Comparison of ENCODE assay signal across 2 cellular contexts in the genomic region with DNA sequence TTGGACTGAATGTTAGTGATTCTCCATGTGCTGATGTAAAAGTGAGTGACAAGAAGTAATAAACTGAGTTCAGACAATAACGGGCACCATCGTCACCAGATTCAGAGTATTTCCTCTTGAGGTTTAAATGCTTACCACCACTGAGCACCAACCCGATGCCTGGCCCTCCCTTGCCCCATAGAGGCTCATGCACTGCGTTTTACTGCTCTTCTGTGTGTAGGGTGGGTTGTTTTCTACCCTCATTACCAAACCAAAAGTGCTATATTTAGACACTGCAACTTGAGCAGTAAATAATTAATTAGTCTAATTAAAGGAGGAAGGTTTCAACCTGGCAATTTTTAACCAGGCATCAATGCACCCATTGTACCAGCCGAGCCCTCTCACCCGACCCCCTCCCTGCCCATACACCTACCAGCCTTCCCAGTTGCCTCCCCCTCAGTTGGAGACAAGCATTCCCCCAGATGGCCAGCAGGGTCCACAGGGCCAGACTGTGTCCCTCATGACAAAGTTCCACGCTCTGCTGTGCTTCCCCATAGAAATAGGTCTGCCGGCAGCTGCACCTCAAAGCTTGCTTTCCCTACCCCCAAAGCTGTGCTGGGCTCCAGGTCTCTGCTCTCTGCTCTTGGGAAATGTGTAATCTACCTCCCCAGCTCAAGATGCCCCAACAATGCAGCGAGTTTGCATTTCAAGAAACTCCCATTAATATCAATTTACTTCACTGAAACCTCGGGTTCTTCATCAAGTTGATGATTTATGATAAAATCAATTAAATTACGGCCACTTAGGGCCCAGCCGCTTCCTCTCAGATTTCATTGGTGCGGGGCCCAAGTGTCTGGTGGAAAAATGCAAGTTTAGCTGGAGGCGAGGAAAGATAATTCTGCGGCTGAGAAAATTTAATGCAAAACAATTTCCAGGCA.
TF ChIP-seq lines count a peak whose summit lies in the region.

No MANE protein-coding gene starts in this region.

TF ChIP-seq in HCT116, 20 proteins besides CTCF, POLR2A, EP300 and RAD21:
- TF ChIP-seq, protein P1, sequence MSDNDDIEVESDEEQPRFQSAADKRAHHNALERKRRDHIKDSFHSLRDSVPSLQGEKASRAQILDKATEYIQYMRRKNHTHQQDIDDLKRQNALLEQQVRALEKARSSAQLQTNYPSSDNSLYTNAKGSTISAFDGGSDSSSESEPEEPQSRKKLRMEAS (IDR thresholded peaks at IDR 0.05) = no peak
- no peak for TF ChIP-seq SP1 (IDR thresholded peaks at IDR 0.05; ENCODE audit: low read depth)
- TF ChIP-seq FOSL1 (IDR thresholded peaks at IDR 0.05; ENCODE audit: low read depth) = no peak
- no peak for TF ChIP-seq EZH2 (IDR thresholded peaks at IDR 0.05)
- no peak for TF ChIP-seq YY1 (IDR thresholded peaks at IDR 0.05; ENCODE audit: extremely low read depth, insufficient replicate concordance, low read depth, low read length)
- no peak for TF ChIP-seq ELF1 (IDR thresholded peaks at IDR 0.05; ENCODE audit: borderline replicate concordance, low read depth)
- TF ChIP-seq EZH2phosphoT487 (IDR thresholded peaks at IDR 0.05; ENCODE audit: borderline replicate concordance) = no peak
- no peak for TF ChIP-seq CBX3 (IDR thresholded peaks at IDR 0.05; ENCODE audit: low read depth)

TF ChIP-seq in K562, 482 proteins besides CTCF, POLR2A, EP300 and RAD21:
- TF ChIP-seq ZZZ3 (IDR thresholded peaks at IDR 0.05) = no peak
- no peak for TF ChIP-seq PPARD (CRISPR knock-in tag; IDR thresholded peaks at IDR 0.05)
- TF ChIP-seq DMBX1 (CRISPR knock-in tag; IDR thresholded peaks at IDR 0.05; ENCODE audit: borderline replicate concordance) = no peak
- TF ChIP-seq, protein P2, sequence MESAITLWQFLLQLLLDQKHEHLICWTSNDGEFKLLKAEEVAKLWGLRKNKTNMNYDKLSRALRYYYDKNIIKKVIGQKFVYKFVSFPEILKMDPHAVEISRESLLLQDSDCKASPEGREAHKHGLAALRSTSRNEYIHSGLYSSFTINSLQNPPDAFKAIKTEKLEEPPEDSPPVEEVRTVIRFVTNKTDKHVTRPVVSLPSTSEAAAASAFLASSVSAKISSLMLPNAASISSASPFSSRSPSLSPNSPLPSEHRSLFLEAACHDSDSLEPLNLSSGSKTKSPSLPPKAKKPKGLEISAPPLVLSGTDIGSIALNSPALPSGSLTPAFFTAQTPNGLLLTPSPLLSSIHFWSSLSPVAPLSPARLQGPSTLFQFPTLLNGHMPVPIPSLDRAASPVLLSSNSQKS (CRISPR knock-in tag; IDR thresholded peaks at IDR 0.05) = no peak
- TF ChIP-seq, protein P3, sequence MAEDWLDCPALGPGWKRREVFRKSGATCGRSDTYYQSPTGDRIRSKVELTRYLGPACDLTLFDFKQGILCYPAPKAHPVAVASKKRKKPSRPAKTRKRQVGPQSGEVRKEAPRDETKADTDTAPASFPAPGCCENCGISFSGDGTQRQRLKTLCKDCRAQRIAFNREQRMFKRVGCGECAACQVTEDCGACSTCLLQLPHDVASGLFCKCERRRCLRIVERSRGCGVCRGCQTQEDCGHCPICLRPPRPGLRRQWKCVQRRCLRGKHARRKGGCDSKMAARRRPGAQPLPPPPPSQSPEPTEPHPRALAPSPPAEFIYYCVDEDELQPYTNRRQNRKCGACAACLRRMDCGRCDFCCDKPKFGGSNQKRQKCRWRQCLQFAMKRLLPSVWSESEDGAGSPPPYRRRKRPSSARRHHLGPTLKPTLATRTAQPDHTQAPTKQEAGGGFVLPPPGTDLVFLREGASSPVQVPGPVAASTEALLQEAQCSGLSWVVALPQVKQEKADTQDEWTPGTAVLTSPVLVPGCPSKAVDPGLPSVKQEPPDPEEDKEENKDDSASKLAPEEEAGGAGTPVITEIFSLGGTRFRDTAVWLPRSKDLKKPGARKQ (CRISPR knock-in tag; IDR thresholded peaks at IDR 0.05) = no peak
- TF ChIP-seq ZNF134 (CRISPR knock-in tag; conservative IDR thresholded peaks at IDR 0.05) = no peak
- TF ChIP-seq TRIM24 (IDR thresholded peaks at IDR 0.05) = no peak
- TF ChIP-seq KAT7 (CRISPR knock-in tag; IDR thresholded peaks at IDR 0.05; ENCODE audit: borderline replicate concordance) = no peak
- TF ChIP-seq, protein P4, sequence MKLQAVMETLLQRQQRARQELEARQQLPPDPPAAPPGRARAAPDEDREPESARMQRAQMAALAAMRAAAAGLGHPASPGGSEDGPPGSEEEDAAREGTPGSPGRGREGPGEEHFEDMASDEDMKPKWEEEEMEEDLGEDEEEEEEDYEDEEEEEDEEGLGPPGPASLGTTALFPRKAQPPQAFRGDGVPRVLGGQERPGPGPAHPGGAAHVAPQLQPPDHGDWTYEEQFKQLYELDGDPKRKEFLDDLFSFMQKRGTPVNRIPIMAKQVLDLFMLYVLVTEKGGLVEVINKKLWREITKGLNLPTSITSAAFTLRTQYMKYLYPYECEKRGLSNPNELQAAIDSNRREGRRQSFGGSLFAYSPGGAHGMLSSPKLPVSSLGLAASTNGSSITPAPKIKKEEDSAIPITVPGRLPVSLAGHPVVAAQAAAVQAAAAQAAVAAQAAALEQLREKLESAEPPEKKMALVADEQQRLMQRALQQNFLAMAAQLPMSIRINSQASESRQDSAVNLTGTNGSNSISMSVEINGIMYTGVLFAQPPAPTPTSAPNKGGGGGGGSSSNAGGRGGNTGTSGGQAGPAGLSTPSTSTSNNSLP (IDR thresholded peaks at IDR 0.05; ENCODE audit: borderline replicate concordance, low read depth, low read length) = no peak
- TF ChIP-seq, protein P5, sequence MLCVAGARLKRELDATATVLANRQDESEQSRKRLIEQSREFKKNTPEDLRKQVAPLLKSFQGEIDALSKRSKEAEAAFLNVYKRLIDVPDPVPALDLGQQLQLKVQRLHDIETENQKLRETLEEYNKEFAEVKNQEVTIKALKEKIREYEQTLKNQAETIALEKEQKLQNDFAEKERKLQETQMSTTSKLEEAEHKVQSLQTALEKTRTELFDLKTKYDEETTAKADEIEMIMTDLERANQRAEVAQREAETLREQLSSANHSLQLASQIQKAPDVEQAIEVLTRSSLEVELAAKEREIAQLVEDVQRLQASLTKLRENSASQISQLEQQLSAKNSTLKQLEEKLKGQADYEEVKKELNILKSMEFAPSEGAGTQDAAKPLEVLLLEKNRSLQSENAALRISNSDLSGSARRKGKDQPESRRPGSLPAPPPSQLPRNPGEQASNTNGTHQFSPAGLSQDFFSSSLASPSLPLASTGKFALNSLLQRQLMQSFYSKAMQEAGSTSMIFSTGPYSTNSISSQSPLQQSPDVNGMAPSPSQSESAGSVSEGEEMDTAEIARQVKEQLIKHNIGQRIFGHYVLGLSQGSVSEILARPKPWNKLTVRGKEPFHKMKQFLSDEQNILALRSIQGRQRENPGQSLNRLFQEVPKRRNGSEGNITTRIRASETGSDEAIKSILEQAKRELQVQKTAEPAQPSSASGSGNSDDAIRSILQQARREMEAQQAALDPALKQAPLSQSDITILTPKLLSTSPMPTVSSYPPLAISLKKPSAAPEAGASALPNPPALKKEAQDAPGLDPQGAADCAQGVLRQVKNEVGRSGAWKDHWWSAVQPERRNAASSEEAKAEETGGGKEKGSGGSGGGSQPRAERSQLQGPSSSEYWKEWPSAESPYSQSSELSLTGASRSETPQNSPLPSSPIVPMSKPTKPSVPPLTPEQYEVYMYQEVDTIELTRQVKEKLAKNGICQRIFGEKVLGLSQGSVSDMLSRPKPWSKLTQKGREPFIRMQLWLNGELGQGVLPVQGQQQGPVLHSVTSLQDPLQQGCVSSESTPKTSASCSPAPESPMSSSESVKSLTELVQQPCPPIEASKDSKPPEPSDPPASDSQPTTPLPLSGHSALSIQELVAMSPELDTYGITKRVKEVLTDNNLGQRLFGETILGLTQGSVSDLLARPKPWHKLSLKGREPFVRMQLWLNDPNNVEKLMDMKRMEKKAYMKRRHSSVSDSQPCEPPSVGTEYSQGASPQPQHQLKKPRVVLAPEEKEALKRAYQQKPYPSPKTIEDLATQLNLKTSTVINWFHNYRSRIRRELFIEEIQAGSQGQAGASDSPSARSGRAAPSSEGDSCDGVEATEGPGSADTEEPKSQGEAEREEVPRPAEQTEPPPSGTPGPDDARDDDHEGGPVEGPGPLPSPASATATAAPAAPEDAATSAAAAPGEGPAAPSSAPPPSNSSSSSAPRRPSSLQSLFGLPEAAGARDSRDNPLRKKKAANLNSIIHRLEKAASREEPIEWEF (CRISPR knock-in tag; IDR thresholded peaks at IDR 0.05) = no peak
- TF ChIP-seq CREB1 (IDR thresholded peaks at IDR 0.05) = no peak
- no peak for TF ChIP-seq CREB1 (CRISPR knock-in tag; IDR thresholded peaks at IDR 0.05)
- TF ChIP-seq ZNF354B (CRISPR knock-in tag; IDR thresholded peaks at IDR 0.05) = no peak
- TF ChIP-seq ZNF444 (CRISPR knock-in tag; IDR thresholded peaks at IDR 0.05) = no peak
- TF ChIP-seq, protein P6, sequence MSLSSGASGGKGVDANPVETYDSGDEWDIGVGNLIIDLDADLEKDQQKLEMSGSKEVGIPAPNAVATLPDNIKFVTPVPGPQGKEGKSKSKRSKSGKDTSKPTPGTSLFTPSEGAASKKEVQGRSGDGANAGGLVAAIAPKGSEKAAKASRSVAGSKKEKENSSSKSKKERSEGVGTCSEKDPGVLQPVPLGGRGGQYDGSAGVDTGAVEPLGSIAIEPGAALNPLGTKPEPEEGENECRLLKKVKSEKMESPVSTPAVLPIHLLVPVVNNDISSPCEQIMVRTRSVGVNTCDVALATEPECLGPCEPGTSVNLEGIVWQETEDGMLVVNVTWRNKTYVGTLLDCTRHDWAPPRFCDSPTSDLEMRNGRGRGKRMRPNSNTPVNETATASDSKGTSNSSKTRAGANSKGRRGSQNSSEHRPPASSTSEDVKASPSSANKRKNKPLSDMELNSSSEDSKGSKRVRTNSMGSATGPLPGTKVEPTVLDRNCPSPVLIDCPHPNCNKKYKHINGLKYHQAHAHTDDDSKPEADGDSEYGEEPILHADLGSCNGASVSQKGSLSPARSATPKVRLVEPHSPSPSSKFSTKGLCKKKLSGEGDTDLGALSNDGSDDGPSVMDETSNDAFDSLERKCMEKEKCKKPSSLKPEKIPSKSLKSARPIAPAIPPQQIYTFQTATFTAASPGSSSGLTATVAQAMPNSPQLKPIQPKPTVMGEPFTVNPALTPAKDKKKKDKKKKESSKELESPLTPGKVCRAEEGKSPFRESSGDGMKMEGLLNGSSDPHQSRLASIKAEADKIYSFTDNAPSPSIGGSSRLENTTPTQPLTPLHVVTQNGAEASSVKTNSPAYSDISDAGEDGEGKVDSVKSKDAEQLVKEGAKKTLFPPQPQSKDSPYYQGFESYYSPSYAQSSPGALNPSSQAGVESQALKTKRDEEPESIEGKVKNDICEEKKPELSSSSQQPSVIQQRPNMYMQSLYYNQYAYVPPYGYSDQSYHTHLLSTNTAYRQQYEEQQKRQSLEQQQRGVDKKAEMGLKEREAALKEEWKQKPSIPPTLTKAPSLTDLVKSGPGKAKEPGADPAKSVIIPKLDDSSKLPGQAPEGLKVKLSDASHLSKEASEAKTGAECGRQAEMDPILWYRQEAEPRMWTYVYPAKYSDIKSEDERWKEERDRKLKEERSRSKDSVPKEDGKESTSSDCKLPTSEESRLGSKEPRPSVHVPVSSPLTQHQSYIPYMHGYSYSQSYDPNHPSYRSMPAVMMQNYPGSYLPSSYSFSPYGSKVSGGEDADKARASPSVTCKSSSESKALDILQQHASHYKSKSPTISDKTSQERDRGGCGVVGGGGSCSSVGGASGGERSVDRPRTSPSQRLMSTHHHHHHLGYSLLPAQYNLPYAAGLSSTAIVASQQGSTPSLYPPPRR (CRISPR knock-in tag; IDR thresholded peaks at IDR 0.05; ENCODE audit: borderline replicate concordance) = no peak
- TF ChIP-seq, protein P7, sequence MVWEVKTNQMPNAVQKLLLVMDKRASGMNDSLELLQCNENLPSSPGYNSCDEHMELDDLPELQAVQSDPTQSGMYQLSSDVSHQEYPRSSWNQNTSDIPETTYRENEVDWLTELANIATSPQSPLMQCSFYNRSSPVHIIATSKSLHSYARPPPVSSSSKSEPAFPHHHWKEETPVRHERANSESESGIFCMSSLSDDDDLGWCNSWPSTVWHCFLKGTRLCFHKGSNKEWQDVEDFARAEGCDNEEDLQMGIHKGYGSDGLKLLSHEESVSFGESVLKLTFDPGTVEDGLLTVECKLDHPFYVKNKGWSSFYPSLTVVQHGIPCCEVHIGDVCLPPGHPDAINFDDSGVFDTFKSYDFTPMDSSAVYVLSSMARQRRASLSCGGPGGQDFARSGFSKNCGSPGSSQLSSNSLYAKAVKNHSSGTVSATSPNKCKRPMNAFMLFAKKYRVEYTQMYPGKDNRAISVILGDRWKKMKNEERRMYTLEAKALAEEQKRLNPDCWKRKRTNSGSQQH (CRISPR knock-in tag; IDR thresholded peaks at IDR 0.05) = no peak
- no peak for TF ChIP-seq ZNF764 (CRISPR knock-in tag; IDR thresholded peaks at IDR 0.05; ENCODE audit: low read depth)
TF ChIP-seq in K562: peak in this region for 0.
